ENCODE assay signal across 19 cellular contexts in the genomic region with DNA sequence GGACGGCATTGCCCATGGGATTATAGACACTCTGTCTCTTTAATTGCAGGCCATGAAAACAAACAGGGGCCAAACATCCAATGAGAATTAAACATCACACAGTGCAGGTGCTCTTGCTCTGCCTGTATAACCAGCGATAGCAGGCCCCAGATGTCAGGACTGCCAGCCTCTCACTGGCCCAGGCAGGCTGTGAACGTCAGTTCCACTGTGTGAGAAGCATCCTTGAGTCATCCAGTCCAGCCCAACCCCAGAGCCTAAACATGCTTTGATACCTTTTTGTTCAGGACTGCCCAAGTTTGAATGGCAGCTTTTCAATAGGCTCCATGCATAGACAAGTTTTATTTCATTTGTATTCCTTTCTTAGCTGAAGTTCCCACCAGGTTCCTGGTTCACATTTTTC.
"Had no signal": no experiment of that assay in that cellular context is flagged by ENCODE, and none has a peak within 500 bp of the region (broad histone marks: within the 10 kb centered on the region; RNA-seq: fewer than 3 reads in every experiment).

No MANE protein-coding gene starts in this region.

- H3K9me3 ChIP-seq: body of pancreas, prostate gland, upper lobe of left lung had no signal

- H3K27ac ChIP-seq: body of pancreas, esophagus muscularis mucosa, prostate gland, upper lobe of left lung had no signal

- H3K27me3 Mint-ChIP-seq: activated CD4-positive, alpha-beta T cell treated with anti-CD3 and anti-CD28 coated beads, Interleukin-2, amount 10 ng/mL, durations not matched to agents 24 days and 14 days; memory B cell had no signal

- ATAC-seq: activated naive CD4-positive, alpha-beta T cell treated with anti-CD3 and anti-CD28 coated beads, Interleukin-2, amount 50 U/mL, for 72 hours; body of pancreas; left colon; sciatic nerve; stimulated activated naive B cell treated with anti-CD40 and anti-IgM and Interleukin-4, amounts not matched to agents 10 μg/mL and 1 μg/mL and 100 μg/mL, for 72 hours; WTC11 had no signal

- H3K4me1 ChIP-seq: body of pancreas, prostate gland had no signal

- H3K27me3 ChIP-seq: body of pancreas, esophagus muscularis mucosa, upper lobe of left lung had no signal

- H3K36me3 Mint-ChIP-seq: memory B cell; stimulated activated naive B cell treated with anti-CD40 and anti-IgM and Interleukin-4, amounts not matched to agents 10 μg/mL and 1 μg/mL and 100 μg/mL, for 72 hours had no signal

- H3K27ac Mint-ChIP-seq: activated CD4-positive, alpha-beta T cell treated with anti-CD3 and anti-CD28 coated beads, Interleukin-2, amount 10 ng/mL, durations not matched to agents 24 days and 14 days; activated naive CD4-positive, alpha-beta T cell treated with anti-CD3 and anti-CD28 coated beads, Interleukin-2, amount 50 U/mL, for 72 hours; memory B cell; nephron; stimulated activated naive B cell treated with anti-CD40 and anti-IgM and Interleukin-4, amounts not matched to agents 10 μg/mL and 1 μg/mL and 100 μg/mL, for 72 hours; T-helper 1 cell treated with Interleukin-12 subunit alpha and Interleukin-12 subunit beta and Interleukin-4 antibody, amounts not matched to agents 30 μg/mL and 1 μg/mL, for 36 hours; WTC11 had no signal

- H3K4me3 ChIP-seq: body of pancreas, esophagus muscularis mucosa, prostate gland, upper lobe of left lung had no signal

- H3K4me3 Mint-ChIP-seq: activated CD4-positive, alpha-beta T cell treated with anti-CD3 and anti-CD28 coated beads, Interleukin-2, amount 10 ng/mL, durations not matched to agents 24 days and 14 days; memory B cell; nephron; stimulated activated naive B cell treated with anti-CD40 and anti-IgM and Interleukin-4, amounts not matched to agents 10 μg/mL and 1 μg/mL and 100 μg/mL, for 72 hours; T-helper 1 cell treated with Interleukin-12 subunit alpha and Interleukin-12 subunit beta and Interleukin-4 antibody, amounts not matched to agents 30 μg/mL and 1 μg/mL, for 36 hours; WTC11 had no signal

- DNase-seq: activated CD4-positive, alpha-beta T cell treated with anti-CD3 and anti-CD28 coated beads, Interleukin-2, amount 10 ng/mL, durations not matched to agents 24 days and 14 days; amniotic stem cell; body of pancreas; cerebellar nuclear complex; dermis blood vessel endothelial cell; foreskin fibroblast; left colon; occipital lobe; stimulated activated CD4-positive, alpha-beta T cell treated with anti-CD3 and anti-CD28 coated beads, Interleukin-2, amount 100 ng/mL, for 24 hours; stimulated activated naive B cell treated with anti-CD40 and anti-IgM and Interleukin-4, amounts not matched to agents 10 μg/mL and 1 μg/mL and 100 μg/mL, for 72 hours; upper lobe of left lung had no signal

- H3K4me1 Mint-ChIP-seq: memory B cell; nephron; stimulated activated naive B cell treated with anti-CD40 and anti-IgM and Interleukin-4, amounts not matched to agents 10 μg/mL and 1 μg/mL and 100 μg/mL, for 72 hours had no signal

- H3K36me3 ChIP-seq: esophagus muscularis mucosa, prostate gland, upper lobe of left lung had no signal
